9 cellular contexts compared by ENCODE assay signal in the genomic region with DNA sequence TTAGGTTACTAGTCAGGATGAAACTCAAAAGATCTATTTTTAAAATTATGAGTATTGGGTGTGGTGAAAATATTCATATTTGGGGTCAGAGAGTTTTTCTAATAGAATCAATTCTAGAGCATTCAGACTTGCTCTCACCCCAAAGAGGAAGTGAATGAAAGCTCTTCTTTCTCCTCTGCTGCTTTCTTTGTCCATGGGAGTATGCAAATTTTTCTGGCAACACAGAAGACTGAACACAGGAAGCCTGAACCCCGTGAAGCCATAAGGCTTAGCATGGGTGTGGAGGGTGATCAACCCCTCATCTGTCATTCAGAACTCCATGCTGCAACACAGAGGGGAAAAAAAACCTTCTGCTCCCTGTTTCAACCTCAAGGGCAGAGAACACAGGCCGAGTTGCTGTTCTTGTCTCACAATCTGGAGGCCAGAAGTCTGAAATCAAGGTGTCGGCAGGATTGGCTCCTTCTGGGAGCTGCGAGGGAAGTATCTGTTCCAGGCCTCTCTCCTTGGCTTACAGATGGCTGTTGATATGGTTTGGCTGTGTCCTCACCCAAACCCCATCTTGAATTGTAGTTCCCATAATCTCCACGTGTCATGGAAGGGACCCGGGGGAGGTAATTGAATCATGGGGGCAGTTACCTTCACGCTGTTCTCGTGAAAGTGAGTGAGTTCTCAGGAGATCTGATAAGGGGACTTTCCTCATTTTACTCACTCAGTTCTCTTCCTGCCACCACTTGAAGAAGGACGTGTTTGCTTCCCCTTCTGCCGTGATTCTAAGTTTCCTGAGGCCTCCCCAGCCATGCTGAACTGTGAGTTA. TPM values are rescaled to one million over a fixed set of nuclear protein-coding genes. Genes with fewer than 3 reads are reported as not detected.
DNase-seq lines count a peak whose midpoint lies in the region; ATAC-seq, FAIRE-seq and TF ChIP-seq lines count a peak whose summit lies in the region.
"Had no signal": no experiment of that assay in that cellular context is flagged by ENCODE, and none has a peak within 500 bp of the region (broad histone marks: within the 10 kb centered on the region; RNA-seq: fewer than 3 reads in every experiment).

No MANE protein-coding gene starts in this region.

- H3K9me3 Mint-ChIP-seq in T-cell (peaks cover 0 to 7% (median 0%) of the 10 kb centered on the region in 3 donors), astrocyte (ENCODE audit: unreplicated experiment) (no peaks in the 10 kb centered on the region)

- no peaks in the 10 kb centered on the region for H4K20me1 ChIP-seq in astrocyte (ENCODE audit: insufficient read depth, low read length)

- H3K79me2 ChIP-seq in astrocyte (ENCODE audit: insufficient read depth, low read length) = no peaks in the 10 kb centered on the region

- peak overlapping the region; percentile 79 to 82 (median 81) for H3K4me3 Mint-ChIP-seq in T-cell
- no peak overlapping the region for H3K4me3 Mint-ChIP-seq in astrocyte (ENCODE audit: unreplicated experiment)

- ATAC-seq in left ventricle myocardium superior (peak; percentile 25), Right ventricle myocardium inferior (no peak), HG03354 (IDR thresholded peaks at IDR 0.05; ENCODE audit: poor library complexity, severe bottlenecking, unreplicated experiment) (peak; percentile 81), T-cell (replicated peaks in 1 of 4) (peak; percentile 40 to 70 (median 46))

- H3K27me3 ChIP-seq in astrocyte (ENCODE audit: insufficient read depth, low read length) (no peaks in the 10 kb centered on the region), rectal smooth muscle tissue (ENCODE audit: control insufficient read depth, insufficient read depth, low read length) (no peaks in the 10 kb centered on the region)

- H3K36me3 Mint-ChIP-seq in T-cell = peaks cover 11% of the 10 kb centered on the region
- H3K36me3 Mint-ChIP-seq in astrocyte (ENCODE audit: low read depth, unreplicated experiment) = no peaks in the 10 kb centered on the region

- H3K4me1 ChIP-seq in astrocyte (ENCODE audit: insufficient read depth, low read length) (no peaks in the 10 kb centered on the region), rectal smooth muscle tissue (ENCODE audit: control insufficient read depth, insufficient read depth, low read length) (no peaks in the 10 kb centered on the region)

- no peak for FAIRE-seq in astrocyte (lab: Jason Lieb, UNC)
- FAIRE-seq: colon had no signal

- no peak for TF ChIP-seq CTCF in astrocyte (IDR thresholded peaks at IDR 0.05; ENCODE audit: insufficient read depth, low read depth, low read length)

- DNase-seq in left ventricle myocardium superior (no peak), Right ventricle myocardium inferior (ENCODE audit: missing footprints) (no peak), T-cell (peak; percentile 25 to 77 (median 59)), astrocyte (ENCODE audit: low read depth) (no peak), iPS-NIHi11 (ENCODE audit: low spot score) (no peak), retina (no peak)

- H3K4me1 Mint-ChIP-seq in T-cell (peaks cover 68 to 78% (median 70%) of the 10 kb centered on the region in 3 donors), astrocyte (ENCODE audit: low read depth, unreplicated experiment) (peaks cover 9% of the 10 kb centered on the region)

- H3K27ac Mint-ChIP-seq in T-cell (peak overlapping the region; percentile 95 to 97), astrocyte (ENCODE audit: unreplicated experiment) (no peak overlapping the region)

- no peak overlapping the region for H3K9ac ChIP-seq in astrocyte (ENCODE audit: low read length)
- no peak overlapping the region for H3K9ac ChIP-seq in rectal smooth muscle tissue (ENCODE audit: low read length)

- no peaks in the 10 kb centered on the region for H3K27me3 Mint-ChIP-seq in T-cell
- H3K27me3 Mint-ChIP-seq in astrocyte (ENCODE audit: low read depth, unreplicated experiment) = peaks cover 4% of the 10 kb centered on the region

- H3K4me3 ChIP-seq in astrocyte (ENCODE audit: insufficient read depth, low read depth, low read length) = no peak overlapping the region
- H3K4me3 ChIP-seq in rectal smooth muscle tissue (ENCODE audit: low read length) = peak overlapping the region; percentile 30

- intact Hi-C loops in left ventricle myocardium superior (cut with micrococcal nuclease) = no loop called here
- intact Hi-C loops in Right ventricle myocardium inferior (cut with DNase I) = no loop called here

- H3K4me2 ChIP-seq in astrocyte (ENCODE audit: low read length) = no peak overlapping the region

- no peak overlapping the region for H3K27ac ChIP-seq in astrocyte (ENCODE audit: low read depth, low read length)
- H3K27ac ChIP-seq in rectal smooth muscle tissue (ENCODE audit: low read depth, low read length) = no peak overlapping the region

- no peaks in the 10 kb centered on the region for H3K36me3 ChIP-seq in astrocyte (ENCODE audit: insufficient read depth, low read length)
- no peaks in the 10 kb centered on the region for H3K36me3 ChIP-seq in rectal smooth muscle tissue (ENCODE audit: control insufficient read depth, insufficient read depth, low read length)

- CTCF ChIA-PET in T-cell (lab: Charles Lee) = interaction anchor here in 1 of 2 donors (0.6 to 1.3 kb wide), 3 partner anchors 32 to 35 kb away, joined by 4 to 5 read pairs (median 5); no protein-coding TSS in a partner anchor

- POLR2A ChIA-PET in T-cell (lab: Charles Lee) = interaction anchor here (0.6 to 2.7 kb wide), 6 partner anchors 31 to 682 kb away, joined by 3 to 22 read pairs (median 3); a partner anchor contains a TSS

- peak overlapping the region; percentile 58 for H2AFZ ChIP-seq in astrocyte (ENCODE audit: low read depth, low read length)

- no peaks in the 10 kb centered on the region for H3K9me3 ChIP-seq in astrocyte (ENCODE audit: insufficient read depth, low read depth, low read length)

RNA-seq across cellular contexts. Expression of a gene that starts 33.7 kb away (rescaled TPM):
- total RNA-seq in left ventricle myocardium superior (37.7 TPM), Right ventricle myocardium inferior (44.2 TPM), T-cell (100 to 1,000 TPM; 154 to 186 (median 161) TPM), astrocyte (33.8 and 34.4 TPM in 2 replicates)

Comparison
In these comparisons a context has a peak if more than half of its experiments do, and no peak if none do; other contexts are left out.
1. DNase-seq: peak in T-cell (34 of 34); none in left ventricle myocardium superior (single experiment), Right ventricle myocardium inferior (single experiment), astrocyte (single experiment), iPS-NIHi11 (single experiment) and retina (single experiment).